In genomic region chr11:65575568-65576231, GRCh38 we compare ENCODE assay signal across 8 cellular contexts. TPM values are rescaled to one million over a fixed set of nuclear protein-coding genes. Genes with fewer than 3 reads are reported as not detected.
DNase-seq lines count a peak whose midpoint lies in the region; TF ChIP-seq lines count a peak whose summit lies in the region.

Gene EHBP1L1 (plus strand): TSS chr11:65576053. CDS start chr11:65576303, 250 bp downstream.

- H3K36me3 ChIP-seq in mucosa of stomach (ENCODE audit: control insufficient read depth, insufficient read depth, low read length), result peaks cover 6% of the 10 kb centered on the region

- no peak for TF ChIP-seq CTCF in AG04449 (IDR thresholded peaks at IDR 0.05; ENCODE audit: insufficient read depth, low read length, missing control alignments)
- no peak for TF ChIP-seq CTCF in endothelial cell (IDR thresholded peaks at IDR 0.05; ENCODE audit: unreplicated experiment)

- H3K9me3 Mint-ChIP-seq in endothelial cell (ENCODE audit: unreplicated experiment), result no peaks in the 10 kb centered on the region

- peaks cover 72% of the 10 kb centered on the region for H3K4me1 ChIP-seq in mucosa of stomach (ENCODE audit: control insufficient read depth, insufficient read depth, low read length)

- CTCF ChIA-PET in AG04449 (lab: Yijun Ruan, JAX), result interaction anchor here (1.0 to 5.3 kb wide), 6 partner anchors 11 to 34 kb away, joined by 3 to 60 read pairs (median 22); partner anchors contain the start of gene KCNK7

- H3K4me3 Mint-ChIP-seq in endothelial cell (ENCODE audit: unreplicated experiment), result peak within 1 kb of the TSS; percentile 85

- DNase-seq in AG04449 (ENCODE audit: low read depth, low spot score) (no peak), GM19240 (ENCODE audit: insufficient read length, low spot score) (peak; percentile 86), NCI-H774 (lab: John Stamatoyannopoulos, UW) (peak; percentile 75), endothelial cell (ENCODE audit: low spot score) (peak; percentile 38), NCI-H187 (lab: John Stamatoyannopoulos, UW) (no peak)
- DNase-seq in activated CD8-positive, alpha-beta memory T cell treated with anti-CD3 and anti-CD28 coated beads for 24 hours, result peak; percentile 88
- DNase-seq in stimulated activated naive CD4-positive, alpha-beta T cell (lab: John Stamatoyannopoulos, UW), result peak; percentile 66 to 89 (median 78)

- H3K4me3 ChIP-seq in AG04449 (ENCODE audit: low read depth, low read length) (peak within 1 kb of the TSS; percentile 68), mucosa of stomach (ENCODE audit: low read length) (peak within 1 kb of the TSS; percentile 89)

- H3K36me3 Mint-ChIP-seq in endothelial cell (ENCODE audit: low read depth, unreplicated experiment), result no peaks in the 10 kb centered on the region

- no peaks in the 10 kb centered on the region for H3K27me3 ChIP-seq in mucosa of stomach (ENCODE audit: control insufficient read depth, insufficient read depth, low read length)

- POLR2A ChIA-PET in AG04449 (lab: Yijun Ruan, JAX), result interaction anchor here (0.6 to 2.8 kb wide), 7 partner anchors 11 to 153 kb away, joined by 3 to 18 read pairs (median 4); partner anchors contain the start of gene NEAT1

- peaks cover 36% of the 10 kb centered on the region for H3K27me3 Mint-ChIP-seq in endothelial cell (ENCODE audit: unreplicated experiment)

- H3K4me1 Mint-ChIP-seq in endothelial cell (ENCODE audit: unreplicated experiment), result peaks cover 29% of the 10 kb centered on the region

- peak within 1 kb of the TSS; percentile 79 for H3K9ac ChIP-seq in mucosa of stomach (ENCODE audit: low read length)

- no peaks in the 10 kb centered on the region for H3K9me3 ChIP-seq in mucosa of stomach (ENCODE audit: control insufficient read depth, low read length)

- H3K27ac Mint-ChIP-seq in endothelial cell (ENCODE audit: unreplicated experiment), result peak within 1 kb of the TSS; percentile 67

RNA-seq across cellular contexts. Expression of gene EHBP1L1, which starts in this region (rescaled TPM):
- total RNA-seq in endothelial cell (ENCODE audit: unreplicated experiment), result 4.7 TPM

Comparison
In these comparisons a context has a peak if more than half of its experiments do, and no peak if none do; other contexts are left out.
1. DNase-seq: peak in GM19240 (single experiment), NCI-H774 (single experiment), activated CD8-positive, alpha-beta memory T cell treated with anti-CD3 and anti-CD28 coated beads for 24 hours (single experiment), endothelial cell (single experiment) and stimulated activated naive CD4-positive, alpha-beta T cell (6 of 6); none in AG04449 (single experiment) and NCI-H187 (0 of 2).